In genomic region chr16:89170346-89171215, GRCh38 we compare ENCODE assay signal across 9 cellular contexts. TPM values are rescaled to one million over a fixed set of nuclear protein-coding genes. Genes with fewer than 3 reads are reported as not detected.
A peak's percentile ranks its signal among the peaks of the same experiment; 100 is the strongest.
DNase-seq lines count a peak whose midpoint lies in the region; ATAC-seq, FAIRE-seq and TF ChIP-seq lines count a peak whose summit lies in the region.
"Had no signal": no experiment of that assay in that cellular context is flagged by ENCODE, and none has a peak within 500 bp of the region (broad histone marks: within the 10 kb centered on the region; RNA-seq: fewer than 3 reads in every experiment).

No MANE protein-coding gene starts in this region.

- no peaks in the 10 kb centered on the region for H3K36me3 ChIP-seq in cardiac muscle cell
- H3K36me3 ChIP-seq in NT2/D1 (ENCODE audit: insufficient read depth, insufficient read length, low read length) = no peaks in the 10 kb centered on the region
- no peaks in the 10 kb centered on the region for H3K36me3 ChIP-seq in endothelial cell of umbilical vein (ENCODE audit: control insufficient read depth in 2 of 2, extremely low read depth in 1 of 2, insufficient read depth in 2 of 2, low read length in 2 of 2)
- H3K36me3 ChIP-seq: adrenal gland had no signal

- H3K27me3 ChIP-seq in cardiac muscle cell = peaks cover 18% of the 10 kb centered on the region
- peaks cover 27% of the 10 kb centered on the region for H3K27me3 ChIP-seq in NT2/D1 (ENCODE audit: insufficient read depth, insufficient read length)
- peaks cover 0 to 3% of the 10 kb centered on the region in 2 experiments for H3K27me3 ChIP-seq in endothelial cell of umbilical vein (ENCODE audit: control insufficient read depth in 2 of 2, insufficient read depth in 2 of 2, low read length in 2 of 2)

- CTCF ChIA-PET in endothelial cell of umbilical vein (lab: Charles Lee) = interaction anchor here (0.6 to 1.1 kb wide), 4 partner anchors 10 to 433 kb away, joined by 3 to 7 read pairs (median 3); no protein-coding TSS in a partner anchor

- intact Hi-C loops in Right ventricle myocardium inferior (cut with DNase I) (loop anchor here (5.0 kb wide), 1 partner anchor 358 kb away; the partner anchor contains the start of gene APRT), endothelial cell of umbilical vein (cut with micrococcal nuclease) (loop anchor here (1.0 kb wide), 2 partner anchors 22 to 46 kb away; no protein-coding TSS in a partner anchor)

- POLR2A ChIA-PET in endothelial cell of umbilical vein (lab: Charles Lee) = interaction anchor here (0.7 kb wide), 1 partner anchor 1216 kb away, joined by 4 read pairs; no protein-coding TSS in a partner anchor

- H3K27ac ChIP-seq in cardiac muscle cell (no peak overlapping the region), endothelial cell of umbilical vein (ENCODE audit: insufficient read depth, low read depth, low read length) (no peak overlapping the region), skin epidermis (no peak overlapping the region)
- H3K27ac ChIP-seq: adrenal gland had no signal

- H3K9me3 ChIP-seq in cardiac muscle cell (ENCODE audit: low read depth) (no peaks in the 10 kb centered on the region), NT2/D1 (ENCODE audit: insufficient read depth, low read length) (no peaks in the 10 kb centered on the region), endothelial cell of umbilical vein (replicated peaks; ENCODE audit: control insufficient read depth, insufficient read depth, low read length) (no peaks in the 10 kb centered on the region)
- H3K9me3 ChIP-seq: adrenal gland had no signal

- ATAC-seq in Right ventricle myocardium inferior (no peak), HG02610 (IDR thresholded peaks at IDR 0.05; ENCODE audit: unreplicated experiment) (no peak)

- H3K9me1 ChIP-seq in endothelial cell of umbilical vein (replicated peaks; ENCODE audit: control insufficient read depth, extremely low read depth, insufficient read depth, low read length) = no peaks in the 10 kb centered on the region

- no peak for TF ChIP-seq POLR2A in endothelial cell of umbilical vein (IDR thresholded peaks at IDR 0.05; ENCODE audit: low read depth, low read length)

- no peaks in the 10 kb centered on the region for H3K79me2 ChIP-seq in endothelial cell of umbilical vein (ENCODE audit: control insufficient read depth, insufficient read depth, low read length)

- H3K4me1 ChIP-seq in cardiac muscle cell (ENCODE audit: low read depth) (peaks cover 10% of the 10 kb centered on the region), NT2/D1 (ENCODE audit: insufficient read depth, insufficient read length) (peaks cover 49% of the 10 kb centered on the region), endothelial cell of umbilical vein (ENCODE audit: control insufficient read depth, extremely low read depth, insufficient read depth, low read length) (peaks cover 3% of the 10 kb centered on the region)

- H3K4me3 ChIP-seq in cardiac muscle cell = peak overlapping the region; percentile 23
- peak overlapping the region; percentile 45 for H3K4me3 ChIP-seq in NT2/D1 (ENCODE audit: insufficient read length, low read depth)
- no peak overlapping the region for H3K4me3 ChIP-seq in endothelial cell of umbilical vein (replicated peaks in 1 of 3; ENCODE audit: insufficient read depth in 1 of 3, low read depth in 1 of 3, low read length in 3 of 3)
- peak overlapping the region in 5 of 7 experiments; percentile 3 to 18 (median 10) for H3K4me3 ChIP-seq in skin epidermis

- no peak for TF ChIP-seq CTCF in cardiac muscle cell (IDR thresholded peaks at IDR 0.05; ENCODE audit: low read depth, low read length)
- no peak for TF ChIP-seq CTCF in endothelial cell of umbilical vein (IDR thresholded peaks at IDR 0.05; ENCODE audit: extremely low read depth in 1 of 2, insufficient read depth in 1 of 2, low read depth in 1 of 2, low read length in 2 of 2)

- peak overlapping the region; percentile 62 for H3K9ac ChIP-seq in NT2/D1 (ENCODE audit: insufficient read length, low read depth)
- no peak overlapping the region for H3K9ac ChIP-seq in endothelial cell of umbilical vein (replicated peaks; ENCODE audit: extremely low read depth, insufficient read depth, low read length)

- FAIRE-seq in endothelial cell of umbilical vein (lab: Jason Lieb, UNC) (no peak), frontal cortex (lab: Jason Lieb, UNC) (no peak)

- BruUV-seq in endothelial cell of umbilical vein (replicated peaks; lab: Mats Ljungman, UMichigan) = no TSS peak

- peak overlapping the region; percentile 33 for H3K4me2 ChIP-seq in endothelial cell of umbilical vein (ENCODE audit: insufficient read depth, low read length)

- H4K20me1 ChIP-seq in endothelial cell of umbilical vein (replicated peaks; ENCODE audit: control insufficient read depth, extremely low read depth, insufficient read depth, low read length) = no peaks in the 10 kb centered on the region

- DNase-seq in cardiac muscle cell (ENCODE audit: low read depth in 1 of 2, low spot score in 1 of 2) (no peak), Right ventricle myocardium inferior (ENCODE audit: missing footprints) (no peak), NT2/D1 (ENCODE audit: low read depth, low spot score) (peak; percentile 33), endothelial cell of umbilical vein (ENCODE audit: low read depth, low spot score) (no peak), frontal cortex (ENCODE audit: low spot score in 2 of 2) (no peak)
- no peak for DNase-seq in effector CD4-positive, alpha-beta T cell

- dilution Hi-C loops in endothelial cell of umbilical vein (cut with MboI; ENCODE audit: extremely low pct_ligation_motif_present, low sequenced_read_pairs) = no loop called here

- H2AFZ ChIP-seq in endothelial cell of umbilical vein (ENCODE audit: low read depth, low read length) = peak overlapping the region; percentile 65

TF ChIP-seq in endothelial cell of umbilical vein, 7 proteins besides CTCF, POLR2A, EP300 and RAD21:
- no peak for TF ChIP-seq POLR2AphosphoS5 (IDR thresholded peaks at IDR 0.05; ENCODE audit: insufficient read depth, low read depth, low read length)
- no peak for TF ChIP-seq MYC (IDR thresholded peaks at IDR 0.05; ENCODE audit: low read depth, low read length)
- TF ChIP-seq EZH2 (IDR thresholded peaks at IDR 0.05; ENCODE audit: borderline replicate concordance, low read depth, low read length, severe bottlenecking) = no peak
- no peak for TF ChIP-seq FOS (IDR thresholded peaks at IDR 0.05; ENCODE audit: borderline replicate concordance, insufficient read depth, low read length)
- no peak for TF ChIP-seq GATA2 (IDR thresholded peaks at IDR 0.05; ENCODE audit: insufficient read depth, insufficient read length, low read depth, low read length)
- no peak for TF ChIP-seq MAX (IDR thresholded peaks at IDR 0.05; ENCODE audit: insufficient read depth, insufficient read length)
- no peak for TF ChIP-seq JUN (IDR thresholded peaks at IDR 0.05; ENCODE audit: borderline replicate concordance, insufficient read depth, insufficient read length, low read depth)

RNA-seq across cellular contexts. Expression of gene CDH15, which starts 1.0 kb away (rescaled TPM):
- total RNA-seq in cardiac muscle cell (0.92 and 1.5 TPM in 2 replicates), Right ventricle myocardium inferior (not detected), endothelial cell of umbilical vein (not detected in 2 replicates), frontal cortex (0.41 TPM)
- polyA plus RNA-seq in cardiac muscle cell (0.78 and 1.4 TPM in 2 replicates), endothelial cell of umbilical vein (0.44 and 0.54 TPM in 2 replicates)
- polyA plus RNA-seq in endothelial cell of umbilical vein (2011; cell fraction: cytosol; rRNA removed) = 0.05 and 0.27 TPM in 2 replicates
- 0.11 and 0.14 TPM in 2 replicates for polyA plus RNA-seq in endothelial cell of umbilical vein (2011; cell fraction: nucleus; rRNA removed)
- 0.13 and 0.65 TPM in 2 replicates for polyA plus RNA-seq in endothelial cell of umbilical vein (2012)
- polyA minus RNA-seq in endothelial cell of umbilical vein = 0.24 TPM in 1 of 2 replicates, not detected in the other
- not detected for polyA minus RNA-seq in endothelial cell of umbilical vein (2011; cell fraction: cytosol; rRNA and poly(A)+ RNA removed)
- not detected in 2 replicates for polyA minus RNA-seq in endothelial cell of umbilical vein (2011; cell fraction: nucleus; rRNA and poly(A)+ RNA removed)

RNA-seq across cellular contexts. Expression of gene SLC22A31, which starts 29.8 kb away (rescaled TPM):
- total RNA-seq in cardiac muscle cell = 3.1 and 39.4 TPM in 2 replicates
- polyA plus RNA-seq in cardiac muscle cell = 10.9 and 36.3 TPM in 2 replicates
- not detected for total RNA-seq in Right ventricle myocardium inferior
- not detected in 2 replicates for total RNA-seq in endothelial cell of umbilical vein
- polyA plus RNA-seq in endothelial cell of umbilical vein = 0.75 and 1.0 TPM in 2 replicates
- polyA plus RNA-seq in endothelial cell of umbilical vein (2011; cell fraction: cytosol; rRNA removed) = 0.23 and 0.47 TPM in 2 replicates
- 7.2 and 7.3 TPM in 2 replicates for polyA plus RNA-seq in endothelial cell of umbilical vein (2011; cell fraction: nucleus; rRNA removed)
- 0.37 and 1.1 TPM in 2 replicates for polyA plus RNA-seq in endothelial cell of umbilical vein (2012)
- polyA minus RNA-seq in endothelial cell of umbilical vein = 0.19 and 0.38 TPM in 2 replicates
- polyA minus RNA-seq in endothelial cell of umbilical vein (2011; cell fraction: cytosol; rRNA and poly(A)+ RNA removed) = not detected
- 0.72 and 0.96 TPM in 2 replicates for polyA minus RNA-seq in endothelial cell of umbilical vein (2011; cell fraction: nucleus; rRNA and poly(A)+ RNA removed)
- not detected for total RNA-seq in frontal cortex

RNA-seq across cellular contexts. Expression of gene ZNF778, which starts 46.9 kb away (rescaled TPM):
- total RNA-seq in cardiac muscle cell = 25.8 and 31.8 TPM in 2 replicates
- polyA plus RNA-seq in cardiac muscle cell = 4.1 and 9.5 TPM in 2 replicates
- total RNA-seq in Right ventricle myocardium inferior = 6.9 TPM
- 7.1 and 10.9 TPM in 2 replicates for total RNA-seq in endothelial cell of umbilical vein
- 3.8 and 4.8 TPM in 2 replicates for polyA plus RNA-seq in endothelial cell of umbilical vein
- 3.6 and 3.7 TPM in 2 replicates for polyA plus RNA-seq in endothelial cell of umbilical vein (2011; cell fraction: cytosol; rRNA removed)
- polyA plus RNA-seq in endothelial cell of umbilical vein (2011; cell fraction: nucleus; rRNA removed) = 10.3 and 15.6 TPM in 2 replicates
- polyA plus RNA-seq in endothelial cell of umbilical vein (2012) = 5.0 and 9.2 TPM in 2 replicates
- 9.7 and 19.6 TPM in 2 replicates for polyA minus RNA-seq in endothelial cell of umbilical vein
- polyA minus RNA-seq in endothelial cell of umbilical vein (2011; cell fraction: cytosol; rRNA and poly(A)+ RNA removed) = 16.4 TPM
- 4.4 and 8.0 TPM in 2 replicates for polyA minus RNA-seq in endothelial cell of umbilical vein (2011; cell fraction: nucleus; rRNA and poly(A)+ RNA removed)
- total RNA-seq in frontal cortex = 14.7 TPM

Comparison
In these comparisons a context has a peak if more than half of its experiments do, and no peak if none do; other contexts are left out.
1. H3K4me3 ChIP-seq: peak in cardiac muscle cell (single experiment), NT2/D1 (single experiment) and skin epidermis (5 of 7); none in endothelial cell of umbilical vein (0 of 3).